ENCODE assay signal across 16 cellular contexts in genomic region chr6:81979767-81980166, GRCh38.
DNase-seq lines count a peak whose midpoint lies in the region; ATAC-seq, FAIRE-seq and TF ChIP-seq lines count a peak whose summit lies in the region.
"Had no signal": no experiment of that assay in that cellular context is flagged by ENCODE, and none has a peak within 500 bp of the region (broad histone marks: within the 10 kb centered on the region; RNA-seq: fewer than 3 reads in every experiment).

No MANE protein-coding gene starts in this region.

- H3K27me3 ChIP-seq in GM23248 (replicated peaks; ENCODE audit: insufficient read depth) (no peaks in the 10 kb centered on the region), Loucy (ENCODE audit: insufficient read depth, low read length, poor library complexity, severe bottlenecking) (no peaks in the 10 kb centered on the region), GM12878 (replicated peaks in 1 of 2; ENCODE audit: control insufficient read depth in 2 of 2, insufficient read depth in 2 of 2, low read length in 1 of 2) (no peaks in the 10 kb centered on the region)
- H3K27me3 ChIP-seq: BLaER1 treated with 17β-estradiol and CSF1 and Interleukin-3, amounts not matched to agents 10 nM and 100 nM had no signal

- H3K36me3 ChIP-seq in GM23248 (ENCODE audit: low read depth) (no peaks in the 10 kb centered on the region), Loucy (ENCODE audit: insufficient read depth, low read length) (no peaks in the 10 kb centered on the region), GM12878 (ENCODE audit: control insufficient read depth in 2 of 2, insufficient read depth in 2 of 2, low read length in 1 of 2) (no peaks in the 10 kb centered on the region)
- H3K36me3 ChIP-seq: BLaER1 treated with 17β-estradiol and CSF1 and Interleukin-3, amounts not matched to agents 10 nM and 100 nM had no signal

- WGBS in GM23248 (ENCODE audit: low coverage in 1 of 2, low lambda C conversion rate in 2 of 2, missing lambda C conversion rate in 2 of 2), 2 experiments, result 80 to 82% methylated on average over 1 of the region's 1 CpG
- WGBS in GM12878 (ENCODE audit: insufficient coverage, insufficient replicate concordance, low lambda C conversion rate, missing lambda C conversion rate), result 0% methylated on average over 1 of the region's 1 CpG

- TF ChIP-seq RAD21 in GM12878 (IDR thresholded peaks at IDR 0.05; ENCODE audit: insufficient read depth, low read depth, low read length), result no peak

- H3K27ac ChIP-seq in GM23248 (no peak overlapping the region), GM12878 (ENCODE audit: control insufficient read depth, insufficient read depth) (no peak overlapping the region)
- H3K27ac ChIP-seq: BLaER1 treated with 17β-estradiol and CSF1 and Interleukin-3, amounts not matched to agents 10 nM and 100 nM had no signal

- peak; percentile 14 for DNase-seq in GM23248
- no peak for DNase-seq in GM12878 (ENCODE audit: low read depth, low spot score)
- DNase-seq in NCI-H510A (lab: John Stamatoyannopoulos, UW), result no peak
- no peak for DNase-seq in stimulated activated CD4-positive, alpha-beta T cell treated with anti-CD3 and anti-CD28 coated beads, Interleukin-2, amount 100 ng/mL, for 24 hours
- DNase-seq in NK-92 (lab: John Stamatoyannopoulos, UW; ENCODE audit: unreplicated experiment), result no peak
- DNase-seq: 8988T; CD4-positive, CD25-positive, alpha-beta regulatory T cell; CD8-positive, alpha-beta memory T cell; COR-L47; GDM1; GOT3; H7 had no signal

- BruUV-seq in GM12878 (replicated peaks; lab: Mats Ljungman, UMichigan), result no TSS peak

- CTCF ChIA-PET in GM12878 (lab: Yijun Ruan, JAX), result interaction anchor here (0.8 to 3.2 kb wide), 9 partner anchors 18 to 1097 kb away, joined by 3 to 8 read pairs (median 4); no protein-coding TSS in a partner anchor

- H3K4me1 ChIP-seq in GM23248 (ENCODE audit: insufficient read depth) (peaks cover 41% of the 10 kb centered on the region), Loucy (ENCODE audit: insufficient read depth, low read length, poor library complexity, severe bottlenecking) (peaks cover 45% of the 10 kb centered on the region), GM12878 (ENCODE audit: control insufficient read depth, insufficient read depth, low read length) (no peaks in the 10 kb centered on the region)
- H3K4me1 ChIP-seq: BLaER1 treated with 17β-estradiol and CSF1 and Interleukin-3, amounts not matched to agents 10 nM and 100 nM had no signal

- H3K9ac ChIP-seq in GM23248 (no peak overlapping the region), Loucy (ENCODE audit: low read depth, low read length, poor library complexity, severe bottlenecking) (no peak overlapping the region), GM12878 (ENCODE audit: control insufficient read depth, insufficient read depth, low read length) (no peak overlapping the region)
- H3K9ac ChIP-seq: BLaER1 treated with 17β-estradiol and CSF1 and Interleukin-3, amounts not matched to agents 10 nM and 100 nM had no signal

- TF ChIP-seq POLR2A in GM12878 (IDR thresholded peaks at IDR 0.05; ENCODE audit: low read depth, low read length), result no peak

- SMC1A ChIA-PET in GM12878 (lab: Charles Lee; ENCODE audit: uncharacterized antibody, unreplicated experiment), result interaction anchor here (0.6 to 3.4 kb wide), 18 partner anchors 10 to 527 kb away, joined by 3 to 18 read pairs (median 3); no protein-coding TSS in a partner anchor

- ATAC-seq in GM12878, result no peak

- POLR2A ChIA-PET in GM12878 (lab: Charles Lee), result interaction anchor here (1.0 to 1.1 kb wide), 2 partner anchors 10 to 50 kb away, joined by 3 read pairs; no protein-coding TSS in a partner anchor

- H3K4me2 ChIP-seq in GM23248 (ENCODE audit: unreplicated experiment) (no peak overlapping the region), Loucy (ENCODE audit: low read depth, low read length, poor library complexity, severe bottlenecking) (peak overlapping the region; percentile 52), GM12878 (ENCODE audit: control insufficient read depth, insufficient read depth) (no peak overlapping the region)
- H3K4me2 ChIP-seq: BLaER1 treated with 17β-estradiol and CSF1 and Interleukin-3, amounts not matched to agents 10 nM and 100 nM had no signal

- H4K20me1 ChIP-seq in GM23248 (ENCODE audit: insufficient read depth) (no peaks in the 10 kb centered on the region), Loucy (ENCODE audit: insufficient read depth, low read length, poor library complexity, severe bottlenecking) (no peaks in the 10 kb centered on the region), GM12878 (ENCODE audit: control insufficient read depth, insufficient read depth) (no peaks in the 10 kb centered on the region)
- H4K20me1 ChIP-seq: BLaER1 treated with 17β-estradiol and CSF1 and Interleukin-3, amounts not matched to agents 10 nM and 100 nM had no signal

- H3K4me3 ChIP-seq in GM23248 (no peak overlapping the region), Loucy (ENCODE audit: low read length, poor library complexity, severe bottlenecking) (no peak overlapping the region), GM12878 (no peak overlapping the region)
- H3K4me3 ChIP-seq: BLaER1 treated with 17β-estradiol and CSF1 and Interleukin-3, amounts not matched to agents 10 nM and 100 nM had no signal

- RAD21 ChIA-PET in GM12878 (lab: Charles Lee; ENCODE audit: unreplicated experiment), result interaction anchor here (0.9 to 2.8 kb wide), 7 partner anchors 27 to 252 kb away, joined by 3 to 9 read pairs (median 4); no protein-coding TSS in a partner anchor

- in situ Hi-C loops in GM23248 (cut with MboI) (no loop called here), GM12878 (cut with MboI) (no loop called here)

- no peaks in the 10 kb centered on the region for H3K9me3 ChIP-seq in GM23248 (ENCODE audit: low read depth)
- no peaks in the 10 kb centered on the region for H3K9me3 ChIP-seq in Loucy (ENCODE audit: insufficient read depth, low read depth, low read length)
- no peaks in the 10 kb centered on the region; the same call in 2 of the 3 replicates for H3K9me3 ChIP-seq in GM12878 (replicated peaks; ENCODE audit: control insufficient read depth, insufficient read depth, low read length)
- H3K9me3 ChIP-seq: BLaER1 treated with 17β-estradiol and CSF1 and Interleukin-3, amounts not matched to agents 10 nM and 100 nM had no signal

- H2AFZ ChIP-seq in GM23248, result no peak overlapping the region
- no peak overlapping the region for H2AFZ ChIP-seq in Loucy (ENCODE audit: low read length)
- no peak overlapping the region for H2AFZ ChIP-seq in GM12878 (ENCODE audit: control insufficient read depth, low read depth, low read length)

- H3K79me2 ChIP-seq in GM23248 (ENCODE audit: insufficient read depth) (no peaks in the 10 kb centered on the region), Loucy (ENCODE audit: insufficient read depth, low read length) (peaks cover 8% of the 10 kb centered on the region; the same call in 1 of the 2 replicates), GM12878 (ENCODE audit: control insufficient read depth, insufficient read depth, low read length) (no peaks in the 10 kb centered on the region)

- TF ChIP-seq EP300 in GM12878 (IDR thresholded peaks at IDR 0.05; ENCODE audit: borderline replicate concordance in 1 of 2, control insufficient read depth in 1 of 2, low read depth in 2 of 2, low read length in 2 of 2), result no peak

- no peak for TF ChIP-seq CTCF in Loucy (conservative IDR thresholded peaks at IDR 0.05; ENCODE audit: low read length)
- TF ChIP-seq CTCF in GM12878 (IDR thresholded peaks at IDR 0.05 in 2 of 3, conservative IDR thresholded peaks at IDR 0.05 in 1 of 3; ENCODE audit: control insufficient read depth in 2 of 3, extremely low read depth in 1 of 3, insufficient read depth in 1 of 3, low read depth in 3 of 3, low read length in 3 of 3), result no peak

- intact Hi-C loops in GM12878 (cut with micrococcal nuclease; ENCODE audit: unreplicated experiment), result no loop called here

- H3F3A ChIP-seq in GM23248 (ENCODE audit: insufficient read depth) (peaks cover 19% of the 10 kb centered on the region), Loucy (ENCODE audit: low read depth) (0 out of 2 replicates have a peak, but pooled peaks cover 5% of the 10 kb centered on the region)

- FAIRE-seq in A204.1 (lab: Jason Lieb, UNC) (peak; percentile 78), GM12878 (lab: Jason Lieb, UNC) (no peak)
- FAIRE-seq: D721Med had no signal

- H3K9me2 ChIP-seq in GM23248 (ENCODE audit: insufficient read depth) (no peaks in the 10 kb centered on the region), Loucy (replicated peaks; ENCODE audit: low read depth, low read length) (no peaks in the 10 kb centered on the region)

TF ChIP-seq in GM12878, 131 proteins besides CTCF, POLR2A, EP300 and RAD21:
- TF ChIP-seq SIN3A (IDR thresholded peaks at IDR 0.05; ENCODE audit: low read depth, low read length) (no peak), ZNF384 (IDR thresholded peaks at IDR 0.05; ENCODE audit: borderline replicate concordance, low read depth, low read length) (no peak), RELB (IDR thresholded peaks at IDR 0.05; ENCODE audit: low read depth) (peak; percentile 38; the same call in 1 of the 2 replicates)
